Comparison of ENCODE assay signal across 26 cellular contexts in the genomic region with DNA sequence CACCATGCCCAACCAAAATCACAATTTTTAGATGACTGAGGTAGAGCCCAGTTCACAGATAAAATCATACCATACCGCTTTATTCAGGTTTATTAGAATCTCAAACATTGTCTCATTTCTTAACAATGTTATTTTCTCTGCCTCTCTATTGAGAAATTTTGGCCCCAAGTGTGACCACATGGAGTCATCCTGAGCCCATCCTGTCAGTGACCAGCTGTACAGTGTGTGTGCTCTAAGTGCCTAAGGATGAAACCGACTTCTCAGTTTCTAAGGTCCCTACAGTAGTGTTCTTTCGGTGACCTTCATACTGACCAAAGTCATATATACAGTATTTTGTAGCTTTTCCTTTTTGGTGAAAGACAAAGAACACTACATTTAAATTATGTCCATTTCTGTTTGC.
"Had no signal": no experiment of that assay in that cellular context is flagged by ENCODE, and none has a peak within 500 bp of the region (broad histone marks: within the 10 kb centered on the region; RNA-seq: fewer than 3 reads in every experiment).

No MANE protein-coding gene starts in this region.

- ATAC-seq: activated T-cell treated with anti-CD3 and anti-CD28 coated beads, Interleukin-2, amount 50 U/mL, for 4 hours; activated T-helper 17 cell treated with anti-CD3 and anti-CD28 coated beads, Interleukin-2, amount 50 U/mL, for 72 hours; left colon; naive thymus-derived CD8-positive, alpha-beta T cell; right cardiac atrium; stimulated activated naive CD8-positive, alpha-beta T cell treated with anti-CD3 and anti-CD28 coated beads, Interleukin-15, Interleukin-2, amounts not matched to agents 100 U/mL and 50 U/mL, for 24 hours; WTC11 had no signal

- H3K4me3 ChIP-seq: heart left ventricle, neural progenitor cell, testis, transverse colon had no signal

- H3K9me3 ChIP-seq: heart left ventricle, testis, transverse colon had no signal

- H3K36me3 ChIP-seq: heart left ventricle, neural progenitor cell had no signal

- DNase-seq: activated CD4-positive, alpha-beta memory T cell treated with anti-CD3 and anti-CD28 coated beads, Interleukin-2, amount 10 ng/mL, durations not matched to agents 7 days and 5 days; activated CD4-positive, alpha-beta T cell treated with anti-CD3 and anti-CD28 coated beads for 1 hour; activated CD4-positive, alpha-beta T cell treated with anti-CD3 and anti-CD28 coated beads, Interleukin-2, amount 10 ng/mL, durations not matched to agents 7 days and 5 days; activated gamma-delta T cell treated with Interleukin-2 at 50 U/mL for 16 hours; activated naive CD4-positive, alpha-beta T cell treated with anti-CD3 and anti-CD28 coated beads, Interleukin-2, amount 50 U/mL, for 16 hours; activated T-cell treated with anti-CD3 and anti-CD28 coated beads, Interleukin-2, amount 50 U/mL, for 4 hours; amniotic stem cell; effector CD8-positive, alpha-beta T cell; heart left ventricle; hypothalamus; immature natural killer cell; kidney; left colon; midbrain; naive thymus-derived CD8-positive, alpha-beta T cell; right cardiac atrium; stimulated activated CD4-positive, alpha-beta T cell treated with anti-CD3 and anti-CD28 coated beads, Interleukin-12 subunit alpha, Interleukin-12 subunit beta, amount 100 ng/mL, for 4 hours; stimulated activated CD4-positive, alpha-beta T cell treated with anti-CD3 and anti-CD28 coated beads, Interleukin-4, amount 100 ng/mL, for 1 hour; stimulated activated naive CD8-positive, alpha-beta T cell treated with anti-CD3 and anti-CD28 coated beads, Interleukin-15, Interleukin-2, amounts not matched to agents 100 U/mL and 50 U/mL, for 24 hours; T-helper 2 cell; testis; transverse colon had no signal

- H3K4me1 ChIP-seq: neural progenitor cell, testis had no signal

- H3K27me3 ChIP-seq: heart left ventricle, testis, transverse colon had no signal

- H3K9ac ChIP-seq: neural progenitor cell had no signal

- H3K27ac ChIP-seq: heart left ventricle, neural progenitor cell, testis had no signal

- H3K4me2 ChIP-seq: neural progenitor cell had no signal

- FAIRE-seq: colon, kidney had no signal

- H2AFZ ChIP-seq: neural progenitor cell had no signal
